In genomic region chr2:24969784-24970183, GRCh38 we compare ENCODE assay signal across 30 cellular contexts. TPM values are rescaled to one million over a fixed set of nuclear protein-coding genes. Genes with fewer than 3 reads are reported as not detected.
DNase-seq lines count a peak whose midpoint lies in the region; ATAC-seq and TF ChIP-seq lines count a peak whose summit lies in the region.
"Had no signal": no experiment of that assay in that cellular context is flagged by ENCODE, and none has a peak within 500 bp of the region (broad histone marks: within the 10 kb centered on the region; RNA-seq: fewer than 3 reads in every experiment).

No MANE protein-coding gene starts in this region.

- H3K4me1 Mint-ChIP-seq in CD4-positive, CD25-positive, alpha-beta regulatory T cell = peaks cover 8 to 28% (median 23%) of the 10 kb centered on the region in 4 donors
- H3K4me1 Mint-ChIP-seq: GM23338 had no signal

- TF ChIP-seq CTCF in HEK293 (tag by site-specific recombination; IDR thresholded peaks at IDR 0.05) (no peak), foreskin fibroblast (IDR thresholded peaks at IDR 0.05; ENCODE audit: low read depth, low read length) (no peak)

- H3K27me3 Mint-ChIP-seq in CD4-positive, CD25-positive, alpha-beta regulatory T cell = peaks cover 6% of the 10 kb centered on the region
- H3K27me3 Mint-ChIP-seq: activated naive CD8-positive, alpha-beta T cell treated with anti-CD3 and anti-CD28 coated beads, Interleukin-2, amount 10 ng/mL, durations not matched to agents 7 days and 5 days; central memory CD8-positive, alpha-beta T cell; memory B cell; stimulated activated memory B cell treated with anti-CD40 and anti-IgM and Interleukin-4, amounts not matched to agents 10 μg/mL and 1 μg/mL and 100 μg/mL, for 72 hours had no signal

- CTCF ChIA-PET in HEK293 (lab: Yijun Ruan, JAX) = no interaction called here

- H3K27ac ChIP-seq in CD4-positive, CD25-positive, alpha-beta regulatory T cell (ENCODE audit: insufficient read depth, low read length, poor library complexity, severe bottlenecking) = peak overlapping the region; percentile 100
- no peak overlapping the region for H3K27ac ChIP-seq in HEK293 (ENCODE audit: extremely low read depth, low read depth, low read length)
- H3K27ac ChIP-seq: BLaER1, KMS-11, pancreas, WERI-Rb-1 had no signal

- no peak for DNase-seq in CD4-positive, CD25-positive, alpha-beta regulatory T cell
- DNase-seq in amniotic epithelial cell (ENCODE audit: low read depth) (peak; percentile 32), foreskin fibroblast (peak; percentile 9 to 39)
- no peak for DNase-seq in activated effector memory CD4-positive, alpha-beta T cell treated with anti-CD3 and anti-CD28 coated beads, Interleukin-2, amount 50 U/mL, for 16 hours
- DNase-seq in activated CD4-positive, CD25-positive, alpha-beta regulatory T cell (lab: John Stamatoyannopoulos, UW) = no peak
- DNase-seq: activated CD4-positive, alpha-beta T cell treated with anti-CD3 and anti-CD28 coated beads for 48 hours; activated gamma-delta T cell; activated naive CD8-positive, alpha-beta T cell treated with anti-CD3 and anti-CD28 coated beads, Interleukin-2, amount 10 ng/mL, durations not matched to agents 7 days and 5 days; COR-L47; dorsolateral prefrontal cortex; esophagus squamous epithelium; GDM1; hypothalamus; NCI-H1436 treated with DMSO at 0.1 percent for 48 hours; NCI-H226; NCI-H526 treated with DMSO at 0.1 percent for 48 hours; SHP77; substantia nigra; T-helper 9 cell; WERI-Rb-1 had no signal

- no peak overlapping the region for H3K4me3 ChIP-seq in CD4-positive, CD25-positive, alpha-beta regulatory T cell (ENCODE audit: low read depth, low read length)
- H3K4me3 ChIP-seq in HEK293 (ENCODE audit: low read depth, low read length) (no peak overlapping the region), foreskin fibroblast (ENCODE audit: low read depth in 1 of 2, low read length in 2 of 2) (no peak overlapping the region)

- no peaks in the 10 kb centered on the region for H3K9me3 ChIP-seq in CD4-positive, CD25-positive, alpha-beta regulatory T cell (ENCODE audit: control insufficient read depth in 2 of 2, low read length in 2 of 2)
- no peaks in the 10 kb centered on the region for H3K9me3 ChIP-seq in HEK293 (ENCODE audit: control insufficient read depth, insufficient read depth, low read depth, low read length)
- H3K9me3 ChIP-seq: BLaER1, esophagus squamous epithelium, pancreas had no signal

- ATAC-seq in CD4-positive, CD25-positive, alpha-beta regulatory T cell (ENCODE audit: low read depth in 2 of 2) = no peak
- no peak for ATAC-seq in GM19324 (IDR thresholded peaks at IDR 0.05; ENCODE audit: low FRiP score, unreplicated experiment)
- no peak for ATAC-seq in GM19395 (IDR thresholded peaks at IDR 0.05; ENCODE audit: unreplicated experiment)
- ATAC-seq: GM23338; pancreas; stimulated activated memory B cell treated with anti-CD40 and anti-IgM and Interleukin-4, amounts not matched to agents 10 μg/mL and 1 μg/mL and 100 μg/mL, for 72 hours had no signal

- H3K27ac Mint-ChIP-seq in CD4-positive, CD25-positive, alpha-beta regulatory T cell = peak overlapping the region in 1 of 3 donors; percentile 100
- H3K27ac Mint-ChIP-seq: GM23338 had no signal

- POLR2A ChIA-PET in HEK293 (lab: Yijun Ruan, JAX) = no interaction called here

- no peaks in the 10 kb centered on the region for H3K27me3 ChIP-seq in CD4-positive, CD25-positive, alpha-beta regulatory T cell (ENCODE audit: control insufficient read depth, insufficient read depth, low read length)
- H3K27me3 ChIP-seq: BLaER1, dorsolateral prefrontal cortex, esophagus squamous epithelium, pancreas had no signal

- peaks cover 23% of the 10 kb centered on the region for H3K4me1 ChIP-seq in CD4-positive, CD25-positive, alpha-beta regulatory T cell (ENCODE audit: control insufficient read depth, insufficient read depth, low read length, poor library complexity, severe bottlenecking)
- no peaks in the 10 kb centered on the region; the same call in 1 of the 2 replicates for H3K4me1 ChIP-seq in HEK293 (ENCODE audit: control insufficient read depth, insufficient read depth, low read length)

- peaks cover 17% of the 10 kb centered on the region for H3K36me3 ChIP-seq in CD4-positive, CD25-positive, alpha-beta regulatory T cell (ENCODE audit: control insufficient read depth, insufficient read depth, low read length)
- H3K36me3 ChIP-seq in HEK293 (ENCODE audit: control insufficient read depth in 2 of 2, insufficient read depth in 1 of 2, low read length in 2 of 2) = peaks cover 22 to 26% of the 10 kb centered on the region in 2 experiments

- peaks cover 18% of the 10 kb centered on the region for H3K36me3 Mint-ChIP-seq in CD4-positive, CD25-positive, alpha-beta regulatory T cell

- H3K4me3 Mint-ChIP-seq in CD4-positive, CD25-positive, alpha-beta regulatory T cell = peak overlapping the region in 1 of 4 donors; percentile 1

- H3K9me3 Mint-ChIP-seq in CD4-positive, CD25-positive, alpha-beta regulatory T cell = no peaks in the 10 kb centered on the region
- H3K9me3 Mint-ChIP-seq: activated naive CD8-positive, alpha-beta T cell treated with anti-CD3 and anti-CD28 coated beads, Interleukin-2, amount 10 ng/mL, durations not matched to agents 7 days and 5 days; central memory CD8-positive, alpha-beta T cell; GM23338; memory B cell; stimulated activated memory B cell treated with anti-CD40 and anti-IgM and Interleukin-4, amounts not matched to agents 10 μg/mL and 1 μg/mL and 100 μg/mL, for 72 hours had no signal

TF ChIP-seq in HEK293, 187 proteins besides CTCF, POLR2A, EP300 and RAD21:
- TF ChIP-seq PRDM6 (tag by site-specific recombination; IDR thresholded peaks at IDR 0.05) (peak; percentile 60), ZNF19 (tag by site-specific recombination; IDR thresholded peaks at IDR 0.05; ENCODE audit: low read depth) (no peak)

RNA-seq across cellular contexts. Expression of gene DNAJC27, which starts 2.0 kb away (rescaled TPM):
- 14.6 TPM for total RNA-seq in CD4-positive, CD25-positive, alpha-beta regulatory T cell
- 1 to 10 TPM; 2.7 to 7.3 (median 5.4) TPM for polyA plus RNA-seq in CD4-positive, CD25-positive, alpha-beta regulatory T cell

RNA-seq across cellular contexts. Expression of gene ADCY3, which starts 49.7 kb away (rescaled TPM):
- 67.6 TPM for total RNA-seq in CD4-positive, CD25-positive, alpha-beta regulatory T cell
- polyA plus RNA-seq in CD4-positive, CD25-positive, alpha-beta regulatory T cell = 10 to 100 TPM in 2 of 4 donors, 1 to 10 TPM in 2; 3.8 to 12.8 (median 7.5) TPM

Comparison
In these comparisons a context has a peak if more than half of its experiments do, and no peak if none do; other contexts are left out.
1. DNase-seq: peak in amniotic epithelial cell (single experiment) and foreskin fibroblast (2 of 2); none in CD4-positive, CD25-positive, alpha-beta regulatory T cell (0 of 3), activated effector memory CD4-positive, alpha-beta T cell treated with anti-CD3 and anti-CD28 coated beads, Interleukin-2, amount 50 U/mL, for 16 hours (single experiment) and activated CD4-positive, CD25-positive, alpha-beta regulatory T cell (0 of 4).